1 cellular context compared by ENCODE assay signal in the genomic region with DNA sequence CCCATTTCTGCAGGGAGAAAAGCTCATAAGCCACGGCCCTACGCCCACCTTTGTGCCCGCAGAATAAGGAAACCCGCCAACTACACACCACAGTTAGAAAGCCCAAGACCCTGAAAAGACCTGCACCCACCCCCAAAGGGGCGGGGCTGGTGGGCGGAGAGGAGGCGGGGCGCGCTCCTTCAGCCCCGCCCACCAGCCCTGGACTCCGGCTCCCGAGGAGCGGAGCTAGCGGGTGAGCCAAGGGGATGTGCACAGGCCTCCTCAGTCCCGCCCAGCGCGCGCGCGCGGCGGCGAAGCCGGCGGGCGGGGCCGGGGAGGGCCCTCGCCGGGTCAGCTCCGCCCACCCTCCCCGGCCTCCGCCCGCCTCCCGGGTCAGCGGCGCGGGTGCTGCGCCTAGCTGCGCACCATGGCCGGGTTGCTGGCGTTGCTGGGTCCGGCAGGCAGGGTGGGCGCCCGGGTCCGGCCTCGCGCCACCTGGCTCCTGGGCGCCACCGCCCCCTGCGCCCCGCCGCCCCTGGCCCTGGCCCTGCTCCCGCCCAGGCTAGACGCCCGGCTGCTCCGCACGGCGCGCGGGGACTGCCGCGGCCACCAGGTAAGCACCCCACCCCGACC.
TF ChIP-seq lines count a peak whose summit lies in the region.

A gene with protein sequence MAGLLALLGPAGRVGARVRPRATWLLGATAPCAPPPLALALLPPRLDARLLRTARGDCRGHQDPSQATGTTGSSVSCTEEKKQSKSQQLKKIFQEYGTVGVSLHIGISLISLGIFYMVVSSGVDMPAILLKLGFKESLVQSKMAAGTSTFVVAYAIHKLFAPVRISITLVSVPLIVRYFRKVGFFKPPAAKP (plus strand): TSS at position 375 of the 612 bp plus-strand sequence. CDS start 32 bp downstream, at position 407.

TF ChIP-seq in HepG2, 621 proteins besides CTCF, POLR2A, EP300 and RAD21 (continued from another document and continues in another):
- TF ChIP-seq ZNF605 (CRISPR knock-in tag; IDR thresholded peaks at IDR 0.05): no peak
- no peak for TF ChIP-seq ZNF616 (CRISPR knock-in tag; IDR thresholded peaks at IDR 0.05; ENCODE audit: low read depth)
- TF ChIP-seq MXI1 (IDR thresholded peaks at IDR 0.05; ENCODE audit: borderline replicate concordance, low read depth, low read length): peak; percentile 74; the same call in 1 of the 3 replicates
- TF ChIP-seq, protein P1, sequence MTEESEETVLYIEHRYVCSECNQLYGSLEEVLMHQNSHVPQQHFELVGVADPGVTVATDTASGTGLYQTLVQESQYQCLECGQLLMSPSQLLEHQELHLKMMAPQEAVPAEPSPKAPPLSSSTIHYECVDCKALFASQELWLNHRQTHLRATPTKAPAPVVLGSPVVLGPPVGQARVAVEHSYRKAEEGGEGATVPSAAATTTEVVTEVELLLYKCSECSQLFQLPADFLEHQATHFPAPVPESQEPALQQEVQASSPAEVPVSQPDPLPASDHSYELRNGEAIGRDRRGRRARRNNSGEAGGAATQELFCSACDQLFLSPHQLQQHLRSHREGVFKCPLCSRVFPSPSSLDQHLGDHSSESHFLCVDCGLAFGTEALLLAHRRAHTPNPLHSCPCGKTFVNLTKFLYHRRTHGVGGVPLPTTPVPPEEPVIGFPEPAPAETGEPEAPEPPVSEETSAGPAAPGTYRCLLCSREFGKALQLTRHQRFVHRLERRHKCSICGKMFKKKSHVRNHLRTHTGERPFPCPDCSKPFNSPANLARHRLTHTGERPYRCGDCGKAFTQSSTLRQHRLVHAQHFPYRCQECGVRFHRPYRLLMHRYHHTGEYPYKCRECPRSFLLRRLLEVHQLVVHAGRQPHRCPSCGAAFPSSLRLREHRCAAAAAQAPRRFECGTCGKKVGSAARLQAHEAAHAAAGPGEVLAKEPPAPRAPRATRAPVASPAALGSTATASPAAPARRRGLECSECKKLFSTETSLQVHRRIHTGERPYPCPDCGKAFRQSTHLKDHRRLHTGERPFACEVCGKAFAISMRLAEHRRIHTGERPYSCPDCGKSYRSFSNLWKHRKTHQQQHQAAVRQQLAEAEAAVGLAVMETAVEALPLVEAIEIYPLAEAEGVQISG (CRISPR knock-in tag; IDR thresholded peaks at IDR 0.05): peak; percentile 19; the same call in 1 of the 2 replicates
- TF ChIP-seq, protein P2, sequence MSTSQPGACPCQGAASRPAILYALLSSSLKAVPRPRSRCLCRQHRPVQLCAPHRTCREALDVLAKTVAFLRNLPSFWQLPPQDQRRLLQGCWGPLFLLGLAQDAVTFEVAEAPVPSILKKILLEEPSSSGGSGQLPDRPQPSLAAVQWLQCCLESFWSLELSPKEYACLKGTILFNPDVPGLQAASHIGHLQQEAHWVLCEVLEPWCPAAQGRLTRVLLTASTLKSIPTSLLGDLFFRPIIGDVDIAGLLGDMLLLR (CRISPR knock-in tag; IDR thresholded peaks at IDR 0.05): no peak
- TF ChIP-seq SRSF1 (optimal IDR thresholded peaks at IDR 0.05; ENCODE audit: low read depth, low read length): no peak
- TF ChIP-seq SAFB2 (CRISPR knock-in tag; IDR thresholded peaks at IDR 0.05; ENCODE audit: borderline replicate concordance, low read depth): 0 out of 2 replicates have a peak, but pooled peaks have one; percentile 20
- no peak for TF ChIP-seq RBM39 (IDR thresholded peaks at IDR 0.05; ENCODE audit: low read depth, low read length, poor library complexity, severe bottlenecking)
- TF ChIP-seq ZNF7 (CRISPR knock-in tag; IDR thresholded peaks at IDR 0.05): no peak
- peak; percentile 74; the same call in 1 of the 2 replicates for TF ChIP-seq ZNF563 (CRISPR knock-in tag; IDR thresholded peaks at IDR 0.05)
- 0 out of 2 replicates have a peak, but pooled peaks have one; percentile 8 for TF ChIP-seq MXD4 (CRISPR knock-in tag; IDR thresholded peaks at IDR 0.05)
- no peak for TF ChIP-seq ZNF549 (CRISPR knock-in tag; IDR thresholded peaks at IDR 0.05)
- TF ChIP-seq ZNF282 (IDR thresholded peaks at IDR 0.05; ENCODE audit: partially characterized antibody): no peak
- TF ChIP-seq, protein P3, sequence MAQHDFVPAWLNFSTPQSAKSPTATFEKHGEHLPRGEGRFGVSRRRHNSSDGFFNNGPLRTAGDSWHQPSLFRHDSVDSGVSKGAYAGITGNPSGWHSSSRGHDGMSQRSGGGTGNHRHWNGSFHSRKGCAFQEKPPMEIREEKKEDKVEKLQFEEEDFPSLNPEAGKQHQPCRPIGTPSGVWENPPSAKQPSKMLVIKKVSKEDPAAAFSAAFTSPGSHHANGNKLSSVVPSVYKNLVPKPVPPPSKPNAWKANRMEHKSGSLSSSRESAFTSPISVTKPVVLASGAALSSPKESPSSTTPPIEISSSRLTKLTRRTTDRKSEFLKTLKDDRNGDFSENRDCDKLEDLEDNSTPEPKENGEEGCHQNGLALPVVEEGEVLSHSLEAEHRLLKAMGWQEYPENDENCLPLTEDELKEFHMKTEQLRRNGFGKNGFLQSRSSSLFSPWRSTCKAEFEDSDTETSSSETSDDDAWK (CRISPR knock-in tag; IDR thresholded peaks at IDR 0.05): no peak
- TF ChIP-seq FIP1L1 (IDR thresholded peaks at IDR 0.05; ENCODE audit: borderline replicate concordance, insufficient read depth, low read depth, low read length): no peak
- no peak for TF ChIP-seq POGZ (CRISPR knock-in tag; IDR thresholded peaks at IDR 0.05)
- no peak for TF ChIP-seq ZNF326 (CRISPR knock-in tag; IDR thresholded peaks at IDR 0.05; ENCODE audit: borderline replicate concordance)
- no peak for TF ChIP-seq ZNF83 (CRISPR knock-in tag; IDR thresholded peaks at IDR 0.05; ENCODE audit: borderline replicate concordance)
- TF ChIP-seq, protein P4, sequence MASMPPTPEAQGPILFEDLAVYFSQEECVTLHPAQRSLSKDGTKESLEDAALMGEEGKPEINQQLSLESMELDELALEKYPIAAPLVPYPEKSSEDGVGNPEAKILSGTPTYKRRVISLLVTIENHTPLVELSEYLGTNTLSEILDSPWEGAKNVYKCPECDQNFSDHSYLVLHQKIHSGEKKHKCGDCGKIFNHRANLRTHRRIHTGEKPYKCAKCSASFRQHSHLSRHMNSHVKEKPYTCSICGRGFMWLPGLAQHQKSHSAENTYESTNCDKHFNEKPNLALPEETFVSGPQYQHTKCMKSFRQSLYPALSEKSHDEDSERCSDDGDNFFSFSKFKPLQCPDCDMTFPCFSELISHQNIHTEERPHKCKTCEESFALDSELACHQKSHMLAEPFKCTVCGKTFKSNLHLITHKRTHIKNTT (CRISPR knock-in tag; IDR thresholded peaks at IDR 0.05): no peak
- TF ChIP-seq, protein P5, sequence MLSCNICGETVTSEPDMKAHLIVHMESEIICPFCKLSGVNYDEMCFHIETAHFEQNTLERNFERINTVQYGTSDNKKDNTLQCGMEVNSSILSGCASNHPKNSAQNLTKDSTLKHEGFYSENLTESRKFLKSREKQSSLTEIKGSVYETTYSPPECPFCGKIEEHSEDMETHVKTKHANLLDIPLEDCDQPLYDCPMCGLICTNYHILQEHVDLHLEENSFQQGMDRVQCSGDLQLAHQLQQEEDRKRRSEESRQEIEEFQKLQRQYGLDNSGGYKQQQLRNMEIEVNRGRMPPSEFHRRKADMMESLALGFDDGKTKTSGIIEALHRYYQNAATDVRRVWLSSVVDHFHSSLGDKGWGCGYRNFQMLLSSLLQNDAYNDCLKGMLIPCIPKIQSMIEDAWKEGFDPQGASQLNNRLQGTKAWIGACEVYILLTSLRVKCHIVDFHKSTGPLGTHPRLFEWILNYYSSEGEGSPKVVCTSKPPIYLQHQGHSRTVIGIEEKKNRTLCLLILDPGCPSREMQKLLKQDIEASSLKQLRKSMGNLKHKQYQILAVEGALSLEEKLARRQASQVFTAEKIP (CRISPR knock-in tag; IDR thresholded peaks at IDR 0.05; ENCODE audit: borderline replicate concordance): no peak
- no peak for TF ChIP-seq KAT8 (CRISPR knock-in tag; IDR thresholded peaks at IDR 0.05)
- TF ChIP-seq DMAP1 (CRISPR knock-in tag; IDR thresholded peaks at IDR 0.05): no peak
- TF ChIP-seq ZNF382 (CRISPR knock-in tag; IDR thresholded peaks at IDR 0.05; ENCODE audit: borderline replicate concordance): no peak
- TF ChIP-seq, protein P6, sequence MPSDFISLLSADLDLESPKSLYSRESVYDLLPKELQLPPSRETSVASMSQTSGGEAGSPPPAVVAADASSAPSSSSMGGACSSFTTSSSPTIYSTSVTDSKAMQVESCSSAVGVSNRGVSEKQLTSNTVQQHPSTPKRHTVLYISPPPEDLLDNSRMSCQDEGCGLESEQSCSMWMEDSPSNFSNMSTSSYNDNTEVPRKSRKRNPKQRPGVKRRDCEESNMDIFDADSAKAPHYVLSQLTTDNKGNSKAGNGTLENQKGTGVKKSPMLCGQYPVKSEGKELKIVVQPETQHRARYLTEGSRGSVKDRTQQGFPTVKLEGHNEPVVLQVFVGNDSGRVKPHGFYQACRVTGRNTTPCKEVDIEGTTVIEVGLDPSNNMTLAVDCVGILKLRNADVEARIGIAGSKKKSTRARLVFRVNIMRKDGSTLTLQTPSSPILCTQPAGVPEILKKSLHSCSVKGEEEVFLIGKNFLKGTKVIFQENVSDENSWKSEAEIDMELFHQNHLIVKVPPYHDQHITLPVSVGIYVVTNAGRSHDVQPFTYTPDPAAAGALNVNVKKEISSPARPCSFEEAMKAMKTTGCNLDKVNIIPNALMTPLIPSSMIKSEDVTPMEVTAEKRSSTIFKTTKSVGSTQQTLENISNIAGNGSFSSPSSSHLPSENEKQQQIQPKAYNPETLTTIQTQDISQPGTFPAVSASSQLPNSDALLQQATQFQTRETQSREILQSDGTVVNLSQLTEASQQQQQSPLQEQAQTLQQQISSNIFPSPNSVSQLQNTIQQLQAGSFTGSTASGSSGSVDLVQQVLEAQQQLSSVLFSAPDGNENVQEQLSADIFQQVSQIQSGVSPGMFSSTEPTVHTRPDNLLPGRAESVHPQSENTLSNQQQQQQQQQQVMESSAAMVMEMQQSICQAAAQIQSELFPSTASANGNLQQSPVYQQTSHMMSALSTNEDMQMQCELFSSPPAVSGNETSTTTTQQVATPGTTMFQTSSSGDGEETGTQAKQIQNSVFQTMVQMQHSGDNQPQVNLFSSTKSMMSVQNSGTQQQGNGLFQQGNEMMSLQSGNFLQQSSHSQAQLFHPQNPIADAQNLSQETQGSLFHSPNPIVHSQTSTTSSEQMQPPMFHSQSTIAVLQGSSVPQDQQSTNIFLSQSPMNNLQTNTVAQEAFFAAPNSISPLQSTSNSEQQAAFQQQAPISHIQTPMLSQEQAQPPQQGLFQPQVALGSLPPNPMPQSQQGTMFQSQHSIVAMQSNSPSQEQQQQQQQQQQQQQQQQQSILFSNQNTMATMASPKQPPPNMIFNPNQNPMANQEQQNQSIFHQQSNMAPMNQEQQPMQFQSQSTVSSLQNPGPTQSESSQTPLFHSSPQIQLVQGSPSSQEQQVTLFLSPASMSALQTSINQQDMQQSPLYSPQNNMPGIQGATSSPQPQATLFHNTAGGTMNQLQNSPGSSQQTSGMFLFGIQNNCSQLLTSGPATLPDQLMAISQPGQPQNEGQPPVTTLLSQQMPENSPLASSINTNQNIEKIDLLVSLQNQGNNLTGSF (CRISPR knock-in tag; IDR thresholded peaks at IDR 0.05): no peak
- TF ChIP-seq ZZZ3 (CRISPR knock-in tag; IDR thresholded peaks at IDR 0.05; ENCODE audit: borderline replicate concordance): no peak
- TF ChIP-seq, protein P7, sequence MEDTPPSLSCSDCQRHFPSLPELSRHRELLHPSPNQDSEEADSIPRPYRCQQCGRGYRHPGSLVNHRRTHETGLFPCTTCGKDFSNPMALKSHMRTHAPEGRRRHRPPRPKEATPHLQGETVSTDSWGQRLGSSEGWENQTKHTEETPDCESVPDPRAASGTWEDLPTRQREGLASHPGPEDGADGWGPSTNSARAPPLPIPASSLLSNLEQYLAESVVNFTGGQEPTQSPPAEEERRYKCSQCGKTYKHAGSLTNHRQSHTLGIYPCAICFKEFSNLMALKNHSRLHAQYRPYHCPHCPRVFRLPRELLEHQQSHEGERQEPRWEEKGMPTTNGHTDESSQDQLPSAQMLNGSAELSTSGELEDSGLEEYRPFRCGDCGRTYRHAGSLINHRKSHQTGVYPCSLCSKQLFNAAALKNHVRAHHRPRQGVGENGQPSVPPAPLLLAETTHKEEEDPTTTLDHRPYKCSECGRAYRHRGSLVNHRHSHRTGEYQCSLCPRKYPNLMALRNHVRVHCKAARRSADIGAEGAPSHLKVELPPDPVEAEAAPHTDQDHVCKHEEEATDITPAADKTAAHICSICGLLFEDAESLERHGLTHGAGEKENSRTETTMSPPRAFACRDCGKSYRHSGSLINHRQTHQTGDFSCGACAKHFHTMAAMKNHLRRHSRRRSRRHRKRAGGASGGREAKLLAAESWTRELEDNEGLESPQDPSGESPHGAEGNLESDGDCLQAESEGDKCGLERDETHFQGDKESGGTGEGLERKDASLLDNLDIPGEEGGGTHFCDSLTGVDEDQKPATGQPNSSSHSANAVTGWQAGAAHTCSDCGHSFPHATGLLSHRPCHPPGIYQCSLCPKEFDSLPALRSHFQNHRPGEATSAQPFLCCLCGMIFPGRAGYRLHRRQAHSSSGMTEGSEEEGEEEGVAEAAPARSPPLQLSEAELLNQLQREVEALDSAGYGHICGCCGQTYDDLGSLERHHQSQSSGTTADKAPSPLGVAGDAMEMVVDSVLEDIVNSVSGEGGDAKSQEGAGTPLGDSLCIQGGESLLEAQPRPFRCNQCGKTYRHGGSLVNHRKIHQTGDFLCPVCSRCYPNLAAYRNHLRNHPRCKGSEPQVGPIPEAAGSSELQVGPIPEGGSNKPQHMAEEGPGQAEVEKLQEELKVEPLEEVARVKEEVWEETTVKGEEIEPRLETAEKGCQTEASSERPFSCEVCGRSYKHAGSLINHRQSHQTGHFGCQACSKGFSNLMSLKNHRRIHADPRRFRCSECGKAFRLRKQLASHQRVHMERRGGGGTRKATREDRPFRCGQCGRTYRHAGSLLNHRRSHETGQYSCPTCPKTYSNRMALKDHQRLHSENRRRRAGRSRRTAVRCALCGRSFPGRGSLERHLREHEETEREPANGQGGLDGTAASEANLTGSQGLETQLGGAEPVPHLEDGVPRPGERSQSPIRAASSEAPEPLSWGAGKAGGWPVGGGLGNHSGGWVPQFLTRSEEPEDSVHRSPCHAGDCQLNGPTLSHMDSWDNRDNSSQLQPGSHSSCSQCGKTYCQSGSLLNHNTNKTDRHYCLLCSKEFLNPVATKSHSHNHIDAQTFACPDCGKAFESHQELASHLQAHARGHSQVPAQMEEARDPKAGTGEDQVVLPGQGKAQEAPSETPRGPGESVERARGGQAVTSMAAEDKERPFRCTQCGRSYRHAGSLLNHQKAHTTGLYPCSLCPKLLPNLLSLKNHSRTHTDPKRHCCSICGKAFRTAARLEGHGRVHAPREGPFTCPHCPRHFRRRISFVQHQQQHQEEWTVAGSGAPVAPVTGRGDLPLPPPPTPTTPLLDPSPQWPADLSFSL (CRISPR knock-in tag; IDR thresholded peaks at IDR 0.05): no peak
- TF ChIP-seq FLYWCH1 (CRISPR knock-in tag; IDR thresholded peaks at IDR 0.05): no peak
- TF ChIP-seq ESRRA (CRISPR knock-in tag; IDR thresholded peaks at IDR 0.05; ENCODE audit: low read depth): no peak
